Comparison of ENCODE assay signal across 22 cellular contexts in the genomic region with DNA sequence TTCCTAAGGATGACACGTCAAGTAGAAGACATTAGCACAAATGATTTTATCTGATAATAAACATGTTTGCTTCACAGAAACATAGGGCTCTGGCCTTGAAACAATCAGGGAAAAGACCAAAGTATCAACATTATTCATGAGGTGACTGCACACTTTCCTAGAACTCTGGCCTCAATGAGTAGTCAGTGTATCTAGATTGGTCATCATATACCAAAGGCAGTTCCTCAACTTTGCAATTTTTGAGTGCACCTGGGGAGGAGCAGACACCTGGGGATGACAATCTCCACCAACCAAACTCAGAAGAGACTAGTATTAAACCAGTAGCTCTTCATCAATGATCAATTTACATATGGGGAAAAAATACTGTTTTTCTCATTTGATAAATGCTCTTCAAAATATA. TPM values are rescaled to one million over a fixed set of nuclear protein-coding genes. Genes with fewer than 3 reads are reported as not detected.
"Had no signal": no experiment of that assay in that cellular context is flagged by ENCODE, and none has a peak within 500 bp of the region (broad histone marks: within the 10 kb centered on the region; RNA-seq: fewer than 3 reads in every experiment).

No MANE protein-coding gene starts in this region.

- DNase-seq: KBM-7, MV-4-11, NCI-H1048, NCI-H1105, NCI-H1417, NCI-H1436 treated with DMSO at 0.1 percent for 48 hours, NCI-H1694, NCI-H187 treated with DMSO at 0.1 percent for 48 hours, NCI-H2029 treated with DMSO at 0.1 percent for 48 hours, NCI-H2227 treated with DMSO at 0.1 percent for 48 hours, NCI-H524, NCI-H526 treated with DMSO at 0.1 percent for 48 hours, NCI-H748 treated with DMSO at 0.1 percent for 48 hours, Right ventricle myocardium superior, RPMI8226, SIG-M5, SK-N-SH had no signal

RNA-seq across cellular contexts. Expression of a gene that starts 4.5 kb away (rescaled TPM):
- total RNA-seq: HT-29, LHCN-M2, MCF 10A, NCI-H460, Right ventricle myocardium superior, SK-MEL-5 had no signal

RNA-seq across cellular contexts. Expression of a gene that starts 18.0 kb away (rescaled TPM):
- total RNA-seq: HT-29, LHCN-M2, MCF 10A, NCI-H460, Right ventricle myocardium superior, SK-MEL-5 had no signal

RNA-seq across cellular contexts. Expression of a gene that starts 30.9 kb away (rescaled TPM):
- total RNA-seq: HT-29, LHCN-M2, MCF 10A, SK-MEL-5 had no signal

RNA-seq across cellular contexts. Expression of a gene that starts 52.5 kb away (rescaled TPM):
- total RNA-seq: LHCN-M2, MCF 10A, NCI-H460 had no signal
